8 cellular contexts compared by ENCODE assay signal in the genomic region with DNA sequence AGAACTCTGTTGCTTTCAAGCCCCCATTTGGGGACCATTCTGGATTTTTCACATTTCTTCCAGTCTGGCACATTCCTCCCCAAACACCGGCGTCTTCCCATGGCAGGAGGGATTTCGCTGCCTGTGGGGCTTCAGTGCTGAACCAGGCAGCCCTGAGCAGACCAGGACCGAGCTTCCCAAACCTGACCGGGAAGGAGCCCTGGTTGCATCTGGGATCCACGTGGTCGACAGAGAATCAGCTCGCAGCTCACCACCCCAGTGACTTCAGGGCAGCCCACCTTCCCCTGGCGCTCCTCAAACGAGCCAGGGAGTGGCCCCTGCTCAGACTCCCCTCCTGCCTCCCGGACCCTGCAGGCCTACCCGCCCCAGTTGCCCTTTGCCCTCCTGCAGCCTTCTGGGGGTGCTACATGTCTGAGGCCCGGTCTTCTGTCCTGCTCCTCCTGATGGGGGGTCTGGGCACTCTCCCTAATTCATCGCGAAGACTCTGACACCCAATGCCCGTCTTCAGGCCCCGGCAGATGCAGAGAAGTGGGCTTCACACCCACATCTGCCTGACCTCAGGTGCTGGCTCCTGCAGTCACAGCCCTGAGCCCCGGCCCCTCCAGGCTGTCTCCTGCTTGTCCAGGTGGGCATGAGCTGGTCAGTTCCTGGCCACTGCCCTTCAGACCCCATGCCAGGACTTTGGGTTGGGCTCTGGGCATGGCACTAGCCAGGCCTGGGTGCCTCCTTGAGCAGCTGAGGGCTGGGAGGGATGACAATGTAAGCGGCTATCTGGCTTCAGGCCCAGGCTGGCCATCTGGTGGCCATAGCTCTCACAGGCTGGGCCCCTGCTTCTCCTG. TPM values are rescaled to one million over a fixed set of nuclear protein-coding genes. Genes with fewer than 3 reads are reported as not detected.
DNase-seq lines count a peak whose midpoint lies in the region; ATAC-seq and TF ChIP-seq lines count a peak whose summit lies in the region.

No MANE protein-coding gene starts in this region.

- in situ Hi-C loops in GM13977 (cut with MboI; ENCODE audit: low pct_unique_long_range_greater_than_20kb, low sequenced_read_pairs, unreplicated experiment) = no loop called here

- TF ChIP-seq EP300 in SK-N-SH (IDR thresholded peaks at IDR 0.05; ENCODE audit: borderline replicate concordance in 1 of 2, low read depth in 1 of 2, low read length in 1 of 2) = no peak

- POLR2A ChIA-PET in SK-N-SH (lab: Yijun Ruan, JAX) = no interaction called here

- H3K9me3 ChIP-seq in SK-N-SH = no peaks in the 10 kb centered on the region

- H3K36me3 ChIP-seq in SK-N-SH (replicated peaks in 1 of 2; ENCODE audit: control insufficient read depth in 1 of 2, insufficient read depth in 2 of 2, low read length in 1 of 2) = no peaks in the 10 kb centered on the region

- peaks cover 7% of the 10 kb centered on the region for H3F3A ChIP-seq in SK-N-SH (replicated peaks; ENCODE audit: insufficient read depth)

- peaks cover 10 to 40% of the 10 kb centered on the region in 2 experiments for H3K4me1 ChIP-seq in SK-N-SH (ENCODE audit: control insufficient read depth in 1 of 2, insufficient read depth in 2 of 2, low read depth in 1 of 2, low read length in 1 of 2)

- ATAC-seq in GM18502 (IDR thresholded peaks at IDR 0.05; ENCODE audit: poor library complexity, unreplicated experiment) (no peak), HG03469 (IDR thresholded peaks at IDR 0.05; ENCODE audit: unreplicated experiment) (no peak)

- no peak overlapping the region for H3K27ac ChIP-seq in SK-N-SH (ENCODE audit: low read depth in 2 of 2, low read length in 1 of 2)

- no peaks in the 10 kb centered on the region for H3K79me2 ChIP-seq in SK-N-SH (ENCODE audit: insufficient read depth)

- no peak overlapping the region; the same call in 1 of the 2 replicates for H2AFZ ChIP-seq in SK-N-SH (ENCODE audit: low read depth)

- CTCF ChIA-PET in SK-N-SH (lab: Yijun Ruan, JAX) = interaction anchor here (1.0 to 2.3 kb wide), 3 partner anchors 27 to 308 kb away, joined by 3 to 6 read pairs (median 3); a partner anchor contains a TSS

- H3K9me2 ChIP-seq in SK-N-SH = no peaks in the 10 kb centered on the region

- H4K20me1 ChIP-seq in SK-N-SH (ENCODE audit: insufficient read depth) = no peaks in the 10 kb centered on the region

- no peaks in the 10 kb centered on the region for H3K27me3 ChIP-seq in SK-N-SH (ENCODE audit: insufficient read depth)

- TF ChIP-seq CTCF in GM13977 (IDR thresholded peaks at IDR 0.05; ENCODE audit: extremely low read depth, insufficient read depth, missing control alignments) (no peak), SK-N-SH (IDR thresholded peaks at IDR 0.05) (peak; percentile 33), fibroblast of pulmonary artery (IDR thresholded peaks at IDR 0.05; ENCODE audit: low read length, missing control alignments) (peak; percentile 6)

- H3K9ac ChIP-seq in SK-N-SH = no peak overlapping the region; the same call in 1 of the 2 replicates

- DNase-seq in GM13977 (ENCODE audit: low spot score) (peak; percentile 7), SK-N-SH (peak; percentile 66), fibroblast of pulmonary artery (ENCODE audit: low read depth) (no peak), skeletal muscle cell (ENCODE audit: low read depth) (no peak), SW 1271 (lab: John Stamatoyannopoulos, UW) (no peak)
- no peak for DNase-seq in stimulated activated CD4-positive, alpha-beta T cell treated with anti-CD3 and anti-CD28 coated beads, Interleukin-12 subunit alpha, Interleukin-12 subunit beta, amount 100 ng/mL, for 4 hours

- H3K4me3 ChIP-seq in SK-N-SH (ENCODE audit: low read depth in 2 of 2, low read length in 1 of 2) (peak overlapping the region; percentile 68 to 74), fibroblast of pulmonary artery (replicated peaks; ENCODE audit: low read depth, low read length) (no peak overlapping the region), skeletal muscle cell (ENCODE audit: low read depth, low read length) (peak overlapping the region; percentile 70)

- peak overlapping the region; percentile 89 for H3K4me2 ChIP-seq in SK-N-SH

- 84% methylated on average over 9 of the region's 19 CpGs for WGBS in SK-N-SH (ENCODE audit: low lambda C conversion rate)

- TF ChIP-seq RAD21 in SK-N-SH (IDR thresholded peaks at IDR 0.05; ENCODE audit: low read length) = no peak

TF ChIP-seq in SK-N-SH, 30 proteins besides CTCF, POLR2A, EP300 and RAD21:
- TF ChIP-seq NFIC (IDR thresholded peaks at IDR 0.05; ENCODE audit: borderline replicate concordance) = peak; percentile 64; the same call in 1 of the 2 replicates
- TF ChIP-seq, protein P1, sequence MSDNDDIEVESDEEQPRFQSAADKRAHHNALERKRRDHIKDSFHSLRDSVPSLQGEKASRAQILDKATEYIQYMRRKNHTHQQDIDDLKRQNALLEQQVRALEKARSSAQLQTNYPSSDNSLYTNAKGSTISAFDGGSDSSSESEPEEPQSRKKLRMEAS (IDR thresholded peaks at IDR 0.05; ENCODE audit: low read depth) = peak; percentile 76; the same call in 1 of the 2 replicates
- peak; percentile 61 for TF ChIP-seq TCF12 (IDR thresholded peaks at IDR 0.05)
- TF ChIP-seq JUND (IDR thresholded peaks at IDR 0.05) = no peak
- TF ChIP-seq NRF1 (IDR thresholded peaks at IDR 0.05; ENCODE audit: low read depth, low read length) = no peak

RNA-seq across cellular contexts. Expression of a gene that starts 26.2 kb away (rescaled TPM):
- polyA plus RNA-seq in SK-N-SH (2012; rRNA removed) = not detected in 2 replicates
- polyA plus RNA-seq in SK-N-SH (2012; cell fraction: cytosol; rRNA removed) = not detected in 2 replicates
- polyA plus RNA-seq in SK-N-SH (2012; cell fraction: nucleus; rRNA removed) = not detected in 2 replicates

RNA-seq across cellular contexts. Expression of a gene that starts 54.0 kb away (rescaled TPM):
- 44.0 and 45.6 TPM in 2 replicates for polyA plus RNA-seq in SK-N-SH (2012; rRNA removed)
- polyA plus RNA-seq in SK-N-SH (2012; cell fraction: cytosol; rRNA removed) = 41.0 and 45.9 TPM in 2 replicates
- polyA plus RNA-seq in SK-N-SH (2012; cell fraction: nucleus; rRNA removed) = 32.7 and 40.3 TPM in 2 replicates

RNA-seq across cellular contexts. Expression of a gene that starts 54.2 kb away (rescaled TPM):
- 15.0 and 16.6 TPM in 2 replicates for polyA plus RNA-seq in SK-N-SH (2012; rRNA removed)
- 5.9 and 11.5 TPM in 2 replicates for polyA plus RNA-seq in SK-N-SH (2012; cell fraction: cytosol; rRNA removed)
- polyA plus RNA-seq in SK-N-SH (2012; cell fraction: nucleus; rRNA removed) = 24.2 and 29.6 TPM in 2 replicates

Comparison
In these comparisons a context has a peak if more than half of its experiments do, and no peak if none do; other contexts are left out.
1. DNase-seq: peak in GM13977 (single experiment) and SK-N-SH (single experiment); none in fibroblast of pulmonary artery (single experiment), skeletal muscle cell (single experiment), SW 1271 (0 of 2) and stimulated activated CD4-positive, alpha-beta T cell treated with anti-CD3 and anti-CD28 coated beads, Interleukin-12 subunit alpha, Interleukin-12 subunit beta, amount 100 ng/mL, for 4 hours (single experiment).